In genomic region chr18:11909597-11910026, GRCh38 we compare ENCODE assay signal across 1 cellular context.
A peak's percentile ranks its signal among the peaks of the same experiment; 100 is the strongest.
TF ChIP-seq lines count a peak whose summit lies in the region.

No MANE protein-coding gene starts in this region.

TF ChIP-seq in HepG2, 621 proteins besides CTCF, POLR2A, EP300 and RAD21 (continued from another document and continues in another):
- TF ChIP-seq ZNF17 (CRISPR knock-in tag; IDR thresholded peaks at IDR 0.05) (no peak), GRHL1 (CRISPR knock-in tag; conservative IDR thresholded peaks at IDR 0.05) (no peak), SYNCRIP (IDR thresholded peaks at IDR 0.05; ENCODE audit: insufficient read depth, low read depth, low read length) (no peak), ZNF703 (CRISPR knock-in tag; IDR thresholded peaks at IDR 0.05; ENCODE audit: borderline replicate concordance) (no peak), SP140L (CRISPR knock-in tag; IDR thresholded peaks at IDR 0.05; ENCODE audit: borderline replicate concordance) (no peak), ZNF121 (CRISPR knock-in tag; IDR thresholded peaks at IDR 0.05) (peak; percentile 100), HNF4A (CRISPR knock-in tag; IDR thresholded peaks at IDR 0.05) (peak; percentile 58; the same call in 1 of the 2 replicates), LBX2 (CRISPR knock-in tag; IDR thresholded peaks at IDR 0.05; ENCODE audit: borderline replicate concordance) (no peak), HES4 (CRISPR knock-in tag; IDR thresholded peaks at IDR 0.05; ENCODE audit: borderline replicate concordance) (no peak), NAIF1 (CRISPR knock-in tag; IDR thresholded peaks at IDR 0.05; ENCODE audit: borderline replicate concordance) (peak; percentile 73; the same call in 1 of the 2 replicates), SAP130 (CRISPR knock-in tag; IDR thresholded peaks at IDR 0.05; ENCODE audit: low read depth) (peak; percentile 37; the same call in 1 of the 2 replicates), TCF7L2 (IDR thresholded peaks at IDR 0.05; ENCODE audit: low read depth, low read length) (no peak), ZMYM2 (CRISPR knock-in tag; IDR thresholded peaks at IDR 0.05) (peak; percentile 71), MED13 (CRISPR knock-in tag; IDR thresholded peaks at IDR 0.05) (no peak), GLI4 (CRISPR knock-in tag; IDR thresholded peaks at IDR 0.05; ENCODE audit: borderline replicate concordance) (0 out of 2 replicates have a peak, but pooled peaks have one; percentile 35), ZMYM3 (CRISPR knock-in tag; IDR thresholded peaks at IDR 0.05) (peak; percentile 93), ZNF816 (CRISPR knock-in tag; IDR thresholded peaks at IDR 0.05; ENCODE audit: borderline replicate concordance) (no peak), ELF3 (CRISPR knock-in tag; IDR thresholded peaks at IDR 0.05) (peak; percentile 71), CEBPG (CRISPR knock-in tag; IDR thresholded peaks at IDR 0.05) (peak; percentile 54; the same call in 1 of the 2 replicates), NR2F6 (IDR thresholded peaks at IDR 0.05) (peak; percentile 59; the same call in 1 of the 2 replicates), NR2F6 (CRISPR knock-in tag; IDR thresholded peaks at IDR 0.05) (peak; percentile 81), NCOR1 (IDR thresholded peaks at IDR 0.05; ENCODE audit: borderline replicate concordance, low read length) (0 out of 2 replicates have a peak, but pooled peaks have one; percentile 5), NR2F1 (CRISPR knock-in tag; IDR thresholded peaks at IDR 0.05) (peak in 1 of 2 experiments; percentile 81; a peak in 2 of 4 replicates), ZBTB46 (CRISPR knock-in tag; IDR thresholded peaks at IDR 0.05; ENCODE audit: borderline replicate concordance) (no peak), THAP9 (CRISPR knock-in tag; IDR thresholded peaks at IDR 0.05; ENCODE audit: borderline replicate concordance) (no peak), HDAC2 (CRISPR knock-in tag; IDR thresholded peaks at IDR 0.05) (no peak), PLSCR1 (CRISPR knock-in tag; IDR thresholded peaks at IDR 0.05; ENCODE audit: borderline replicate concordance) (no peak), GATAD2A (CRISPR knock-in tag; IDR thresholded peaks at IDR 0.05) (peak; percentile 24; the same call in 1 of the 2 replicates), ZNF614 (CRISPR knock-in tag; IDR thresholded peaks at IDR 0.05; ENCODE audit: borderline replicate concordance) (no peak), PAXIP1 (CRISPR knock-in tag; conservative IDR thresholded peaks at IDR 0.05) (0 out of 2 replicates have a peak, but pooled peaks have one; percentile 12), RORA (CRISPR knock-in tag; IDR thresholded peaks at IDR 0.05) (0 out of 2 replicates have a peak, but pooled peaks have one; percentile 43), SMAD3 (CRISPR knock-in tag; IDR thresholded peaks at IDR 0.05) (0 out of 2 replicates have a peak, but pooled peaks have one; percentile 30), NR2C2 (CRISPR knock-in tag; IDR thresholded peaks at IDR 0.05; ENCODE audit: borderline replicate concordance) (peak; percentile 47; the same call in 1 of the 2 replicates), RCOR2 (CRISPR knock-in tag; IDR thresholded peaks at IDR 0.05) (peak; percentile 55; the same call in 1 of the 2 replicates), ARID5B (CRISPR knock-in tag; IDR thresholded peaks at IDR 0.05) (peak; percentile 48), HNF4G (IDR thresholded peaks at IDR 0.05; ENCODE audit: borderline replicate concordance, low read depth, low read length) (0 out of 2 replicates have a peak, but pooled peaks have one; percentile 21), HNF4G (CRISPR knock-in tag; IDR thresholded peaks at IDR 0.05; ENCODE audit: borderline replicate concordance, low read depth) (no peak), BCL6 (CRISPR knock-in tag; IDR thresholded peaks at IDR 0.05) (no peak), ZNF232 (CRISPR knock-in tag; IDR thresholded peaks at IDR 0.05; ENCODE audit: borderline replicate concordance) (no peak), TFAP4 (IDR thresholded peaks at IDR 0.05; ENCODE audit: borderline replicate concordance, low read depth) (peak; percentile 76), AFF4 (CRISPR knock-in tag; IDR thresholded peaks at IDR 0.05) (no peak)
